In the genomic region with DNA sequence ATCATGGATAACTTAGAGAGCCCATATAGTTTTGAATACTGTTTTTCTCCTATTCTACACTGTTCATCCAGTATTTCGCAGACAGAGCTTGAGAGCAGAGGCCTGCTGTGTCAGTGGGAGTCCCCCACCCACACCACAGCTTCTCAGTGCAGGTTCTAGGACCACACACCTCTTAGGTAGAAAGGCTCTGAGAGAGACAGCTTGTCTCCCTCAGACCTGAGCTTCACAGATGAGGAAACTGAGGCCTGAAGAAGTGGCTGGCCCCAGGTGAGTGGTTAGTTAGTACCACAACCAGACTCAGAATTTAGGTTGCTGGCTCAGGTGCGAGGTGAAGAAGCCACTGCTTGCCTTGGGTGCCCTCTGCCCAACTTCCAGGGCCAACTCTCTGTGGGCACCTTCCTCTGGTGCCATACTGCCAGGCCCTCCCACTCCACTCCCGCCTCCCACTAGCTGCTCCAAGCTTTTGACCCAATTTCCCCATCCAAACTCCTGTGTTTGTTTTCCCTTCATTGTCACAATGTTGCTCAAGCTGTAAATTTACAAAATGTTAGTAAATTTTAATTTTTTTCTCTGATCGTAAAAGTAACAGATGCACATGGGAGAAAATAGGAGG, we compare ENCODE assay signal across 17 cellular contexts. TPM values are rescaled to one million over a fixed set of nuclear protein-coding genes. Genes with fewer than 3 reads are reported as not detected.
DNase-seq lines count a peak whose midpoint lies in the region; ATAC-seq and TF ChIP-seq lines count a peak whose summit lies in the region.
"Had no signal": no experiment of that assay in that cellular context is flagged by ENCODE, and none has a peak within 500 bp of the region (broad histone marks: within the 10 kb centered on the region; RNA-seq: fewer than 3 reads in every experiment).

No MANE protein-coding gene starts in this region.

- H3K23ac ChIP-seq in trophoblast cell (ENCODE audit: low read length), result no peak overlapping the region

- H3K36me3 ChIP-seq in trophoblast cell (ENCODE audit: control insufficient read depth in 1 of 2, insufficient read depth in 2 of 2, low read length in 2 of 2), result no peaks in the 10 kb centered on the region
- H3K36me3 ChIP-seq: Peyer's patch had no signal

- H3K9me3 ChIP-seq in trophoblast cell (ENCODE audit: insufficient read depth, low read depth, low read length), result no peaks in the 10 kb centered on the region
- H3K9me3 ChIP-seq: Peyer's patch had no signal

- no peak overlapping the region for H3K14ac ChIP-seq in trophoblast cell (ENCODE audit: low read length)

- H3K27me3 Mint-ChIP-seq in activated CD4-positive, alpha-beta memory T cell treated with anti-CD3 and anti-CD28 coated beads for 36 hours, result peaks cover 5% of the 10 kb centered on the region
- H3K27me3 Mint-ChIP-seq in activated CD4-positive, alpha-beta memory T cell treated with anti-CD3 and anti-CD28 coated beads, Interleukin-2, amount 10 ng/mL, durations not matched to agents 7 days and 5 days, result peaks cover 20% of the 10 kb centered on the region
- H3K27me3 Mint-ChIP-seq in activated T-helper 17 cell treated with anti-CD3 and anti-CD28 coated beads, Interleukin-2, amount 50 U/mL, for 72 hours, result no peaks in the 10 kb centered on the region
- H3K27me3 Mint-ChIP-seq in type B pancreatic cell, result peaks cover 14% of the 10 kb centered on the region
- H3K27me3 Mint-ChIP-seq: B cell; CD4-positive, alpha-beta memory T cell; IgD-negative memory B cell had no signal

- no peak overlapping the region for H4K8ac ChIP-seq in trophoblast cell (ENCODE audit: low read depth, low read length)

- no peaks in the 10 kb centered on the region for H3K36me3 Mint-ChIP-seq in activated CD4-positive, alpha-beta memory T cell treated with anti-CD3 and anti-CD28 coated beads for 36 hours
- no peaks in the 10 kb centered on the region for H3K36me3 Mint-ChIP-seq in activated CD4-positive, alpha-beta memory T cell treated with anti-CD3 and anti-CD28 coated beads, Interleukin-2, amount 10 ng/mL, durations not matched to agents 7 days and 5 days (ENCODE audit: low read depth)
- H3K36me3 Mint-ChIP-seq in activated T-helper 17 cell treated with anti-CD3 and anti-CD28 coated beads, Interleukin-2, amount 50 U/mL, for 72 hours (ENCODE audit: low read depth), result peaks cover 37% of the 10 kb centered on the region
- H3K36me3 Mint-ChIP-seq in type B pancreatic cell, result no peaks in the 10 kb centered on the region
- H3K36me3 Mint-ChIP-seq: CD4-positive, alpha-beta memory T cell had no signal

- H3K27ac Mint-ChIP-seq in activated CD4-positive, alpha-beta memory T cell treated with anti-CD3 and anti-CD28 coated beads for 36 hours, result no peak overlapping the region
- no peak overlapping the region for H3K27ac Mint-ChIP-seq in activated CD4-positive, alpha-beta memory T cell treated with anti-CD3 and anti-CD28 coated beads, Interleukin-2, amount 10 ng/mL, durations not matched to agents 7 days and 5 days
- H3K27ac Mint-ChIP-seq in activated T-helper 17 cell treated with anti-CD3 and anti-CD28 coated beads, Interleukin-2, amount 50 U/mL, for 72 hours, result peak overlapping the region; percentile 33
- H3K27ac Mint-ChIP-seq in type B pancreatic cell, result no peak overlapping the region
- H3K27ac Mint-ChIP-seq: B cell; CD4-positive, alpha-beta memory T cell; IgD-negative memory B cell had no signal

- POLR2A ChIA-PET in activated CD4-positive, alpha-beta memory T cell treated with anti-CD3 and anti-CD28 coated beads for 36 hours (lab: Charles Lee), result no interaction called here
- POLR2A ChIA-PET in activated CD4-positive, alpha-beta memory T cell treated with anti-CD3 and anti-CD28 coated beads, Interleukin-2, amount 10 ng/mL, durations not matched to agents 7 days and 5 days (lab: Charles Lee), result interaction anchor here (1.3 kb wide), 1 partner anchor 11 kb away, joined by 3 read pairs; no protein-coding TSS in a partner anchor

- peak overlapping the region; percentile 18 for H2BK12ac ChIP-seq in trophoblast cell (ENCODE audit: low read length)

- H3K9ac ChIP-seq in trophoblast cell (ENCODE audit: low read length), result peak overlapping the region; percentile 38

- H3K4ac ChIP-seq in trophoblast cell (ENCODE audit: low read depth, low read length), result no peak overlapping the region

- H2AFZ ChIP-seq in trophoblast cell (ENCODE audit: insufficient read depth, low read length, poor library complexity), result no peak overlapping the region

- peaks cover 1% of the 10 kb centered on the region for H3K79me2 ChIP-seq in trophoblast cell (ENCODE audit: control insufficient read depth, insufficient read depth, low read length, poor library complexity)

- H3K4me1 Mint-ChIP-seq in activated CD4-positive, alpha-beta memory T cell treated with anti-CD3 and anti-CD28 coated beads for 36 hours (ENCODE audit: low read depth), result peaks cover 34% of the 10 kb centered on the region
- H3K4me1 Mint-ChIP-seq in activated CD4-positive, alpha-beta memory T cell treated with anti-CD3 and anti-CD28 coated beads, Interleukin-2, amount 10 ng/mL, durations not matched to agents 7 days and 5 days, result peaks cover 11% of the 10 kb centered on the region
- peaks cover 24% of the 10 kb centered on the region for H3K4me1 Mint-ChIP-seq in activated T-helper 17 cell treated with anti-CD3 and anti-CD28 coated beads, Interleukin-2, amount 50 U/mL, for 72 hours
- H3K4me1 Mint-ChIP-seq in type B pancreatic cell (ENCODE audit: unreplicated experiment), result peaks cover 3% of the 10 kb centered on the region

- H2BK120ac ChIP-seq in trophoblast cell (ENCODE audit: insufficient read depth, low read length, poor library complexity), result no peak overlapping the region

- H3K4me2 ChIP-seq in trophoblast cell (ENCODE audit: low read length), result no peak overlapping the region

- intact Hi-C loops in activated CD4-positive, alpha-beta memory T cell treated with anti-CD3 and anti-CD28 coated beads for 36 hours (cut with micrococcal nuclease), result no loop called here

- no peak overlapping the region for H3K4me3 Mint-ChIP-seq in activated CD4-positive, alpha-beta memory T cell treated with anti-CD3 and anti-CD28 coated beads for 36 hours
- no peak overlapping the region for H3K4me3 Mint-ChIP-seq in activated CD4-positive, alpha-beta memory T cell treated with anti-CD3 and anti-CD28 coated beads, Interleukin-2, amount 10 ng/mL, durations not matched to agents 7 days and 5 days
- H3K4me3 Mint-ChIP-seq in activated T-helper 17 cell treated with anti-CD3 and anti-CD28 coated beads, Interleukin-2, amount 50 U/mL, for 72 hours, result peak overlapping the region; percentile 87
- no peak overlapping the region for H3K4me3 Mint-ChIP-seq in type B pancreatic cell
- H3K4me3 Mint-ChIP-seq: B cell; CD4-positive, alpha-beta memory T cell; IgD-negative memory B cell had no signal

- TF ChIP-seq CTCF in 22Rv1 (IDR thresholded peaks at IDR 0.05) (no peak), type B pancreatic cell (conservative IDR thresholded peaks at IDR 0.05) (no peak)

- ATAC-seq in activated T-helper 17 cell treated with anti-CD3 and anti-CD28 coated beads, Interleukin-2, amount 50 U/mL, for 72 hours (replicated peaks), result peak; percentile 63

- no peak overlapping the region for H3K4me3 ChIP-seq in trophoblast cell (ENCODE audit: low read depth, low read length)
- H3K4me3 ChIP-seq: Peyer's patch had no signal

- DNase-seq in activated CD4-positive, alpha-beta memory T cell treated with anti-CD3 and anti-CD28 coated beads for 36 hours, result peak; percentile 28
- no peak for DNase-seq in activated CD4-positive, alpha-beta memory T cell treated with anti-CD3 and anti-CD28 coated beads, Interleukin-2, amount 10 ng/mL, durations not matched to agents 7 days and 5 days
- DNase-seq in trophoblast cell (no peak), type B pancreatic cell (ENCODE audit: extremely low spot score, unreplicated experiment) (no peak), COLO668 (lab: John Stamatoyannopoulos, UW; ENCODE audit: unreplicated experiment) (no peak)
- DNase-seq in stimulated activated naive CD4-positive, alpha-beta T cell (lab: John Stamatoyannopoulos, UW), result no peak
- DNase-seq: ACHN; CD4-positive, alpha-beta memory T cell; DMS79 treated with DMSO at 0.1 percent for 48 hours; NCI-H2029; NCI-H2171 treated with DMSO at 0.1 percent for 48 hours; NCI-H774; Peyer's patch had no signal

- H3K27ac ChIP-seq in 22Rv1 (peak overlapping the region; percentile 53; the same call in 1 of the 2 replicates), trophoblast cell (ENCODE audit: low read depth, low read length) (no peak overlapping the region)
- H3K27ac ChIP-seq: Peyer's patch had no signal

- WGBS in trophoblast cell (ENCODE audit: extremely low coverage, insufficient coverage, insufficient read length), result no CpG with 5 or more reads among the region's 4 CpGs

- H2BK5ac ChIP-seq in trophoblast cell (ENCODE audit: low read depth, low read length, poor library complexity), result no peak overlapping the region

- H2AK5ac ChIP-seq in trophoblast cell (ENCODE audit: low read length), result no peak overlapping the region

- H3K4me1 ChIP-seq in trophoblast cell (ENCODE audit: control insufficient read depth in 1 of 2, insufficient read depth in 2 of 2, low read length in 2 of 2), result peaks cover 11 to 16% of the 10 kb centered on the region in 2 experiments

- H4K12ac ChIP-seq in trophoblast cell (ENCODE audit: low read depth, low read length), result no peak overlapping the region

- H3K79me1 ChIP-seq in trophoblast cell (ENCODE audit: low read length), result peaks cover 3% of the 10 kb centered on the region

- CTCF ChIA-PET in activated CD4-positive, alpha-beta memory T cell treated with anti-CD3 and anti-CD28 coated beads for 36 hours (lab: Charles Lee), result interaction anchor here (1.0 to 2.9 kb wide), 5 partner anchors 12 to 50 kb away, joined by 3 to 25 read pairs (median 4); no protein-coding TSS in a partner anchor
- CTCF ChIA-PET in activated CD4-positive, alpha-beta memory T cell treated with anti-CD3 and anti-CD28 coated beads, Interleukin-2, amount 10 ng/mL, durations not matched to agents 7 days and 5 days (lab: Charles Lee), result interaction anchor here (1.9 to 2.5 kb wide), 2 partner anchors 14 to 20 kb away, joined by 11 to 12 read pairs; no protein-coding TSS in a partner anchor

- no peaks in the 10 kb centered on the region for H3K9me3 Mint-ChIP-seq in activated CD4-positive, alpha-beta memory T cell treated with anti-CD3 and anti-CD28 coated beads for 36 hours
- no peaks in the 10 kb centered on the region for H3K9me3 Mint-ChIP-seq in activated CD4-positive, alpha-beta memory T cell treated with anti-CD3 and anti-CD28 coated beads, Interleukin-2, amount 10 ng/mL, durations not matched to agents 7 days and 5 days
- H3K9me3 Mint-ChIP-seq in activated T-helper 17 cell treated with anti-CD3 and anti-CD28 coated beads, Interleukin-2, amount 50 U/mL, for 72 hours, result no peaks in the 10 kb centered on the region
- H3K9me3 Mint-ChIP-seq in type B pancreatic cell, result no peaks in the 10 kb centered on the region
- H3K9me3 Mint-ChIP-seq: CD4-positive, alpha-beta memory T cell; IgD-negative memory B cell had no signal

- no peak overlapping the region for H3K18ac ChIP-seq in trophoblast cell (ENCODE audit: low read length)

- no peaks in the 10 kb centered on the region for H3K27me3 ChIP-seq in trophoblast cell (ENCODE audit: insufficient read depth, low read length)
- H3K27me3 ChIP-seq: Peyer's patch had no signal

- H4K91ac ChIP-seq in trophoblast cell (ENCODE audit: low read depth, low read length), result no peak overlapping the region

RNA-seq across cellular contexts. Expression of a gene that starts 7.6 kb away (rescaled TPM):
- 10 to 100 TPM; 48.6 to 48.8 TPM for total RNA-seq in activated CD4-positive, alpha-beta memory T cell treated with anti-CD3 and anti-CD28 coated beads for 36 hours
- 10 to 100 TPM; 51.8 to 53.4 TPM for total RNA-seq in activated CD4-positive, alpha-beta memory T cell treated with anti-CD3 and anti-CD28 coated beads, Interleukin-2, amount 10 ng/mL, durations not matched to agents 7 days and 5 days
- total RNA-seq in activated T-helper 17 cell treated with anti-CD3 and anti-CD28 coated beads, Interleukin-2, amount 50 U/mL, for 72 hours, result 1,000 to 10,000 TPM in 1 of 2 donors, 10 to 100 TPM in 1; 72.9 to 1,213 TPM
- 43.1 and 43.2 TPM in 2 replicates for polyA plus RNA-seq in trophoblast cell (2013)
- 26.4 and 36.0 TPM in 2 replicates for total RNA-seq in type B pancreatic cell (ENCODE audit: low replicate concordance)

RNA-seq across cellular contexts. Expression of a gene that starts 28.5 kb away (rescaled TPM):
- total RNA-seq in activated CD4-positive, alpha-beta memory T cell treated with anti-CD3 and anti-CD28 coated beads for 36 hours, result 10 to 100 TPM; 42.2 to 42.8 TPM
- total RNA-seq in activated CD4-positive, alpha-beta memory T cell treated with anti-CD3 and anti-CD28 coated beads, Interleukin-2, amount 10 ng/mL, durations not matched to agents 7 days and 5 days, result 10 to 100 TPM; 23.3 to 27.8 TPM
- 10 to 100 TPM; 29.5 to 49.5 TPM for total RNA-seq in activated T-helper 17 cell treated with anti-CD3 and anti-CD28 coated beads, Interleukin-2, amount 50 U/mL, for 72 hours
- 24.4 and 24.5 TPM in 2 replicates for polyA plus RNA-seq in trophoblast cell (2013)
- 32.1 and 36.8 TPM in 2 replicates for total RNA-seq in type B pancreatic cell (ENCODE audit: low replicate concordance)

RNA-seq across cellular contexts. Expression of a gene that starts 38.3 kb away (rescaled TPM):
- 10 to 100 TPM; 52.9 to 57.7 TPM for total RNA-seq in activated CD4-positive, alpha-beta memory T cell treated with anti-CD3 and anti-CD28 coated beads for 36 hours
- 10 to 100 TPM; 64.7 to 67.4 TPM for total RNA-seq in activated CD4-positive, alpha-beta memory T cell treated with anti-CD3 and anti-CD28 coated beads, Interleukin-2, amount 10 ng/mL, durations not matched to agents 7 days and 5 days
- total RNA-seq in activated T-helper 17 cell treated with anti-CD3 and anti-CD28 coated beads, Interleukin-2, amount 50 U/mL, for 72 hours, result 10 to 100 TPM; 62.7 to 95.6 TPM
- polyA plus RNA-seq in trophoblast cell (2013), result 11.8 and 12.6 TPM in 2 replicates
- 34.4 and 42.2 TPM in 2 replicates for total RNA-seq in type B pancreatic cell (ENCODE audit: low replicate concordance)
